Comparison of ENCODE assay signal across 9 cellular contexts in the genomic region with DNA sequence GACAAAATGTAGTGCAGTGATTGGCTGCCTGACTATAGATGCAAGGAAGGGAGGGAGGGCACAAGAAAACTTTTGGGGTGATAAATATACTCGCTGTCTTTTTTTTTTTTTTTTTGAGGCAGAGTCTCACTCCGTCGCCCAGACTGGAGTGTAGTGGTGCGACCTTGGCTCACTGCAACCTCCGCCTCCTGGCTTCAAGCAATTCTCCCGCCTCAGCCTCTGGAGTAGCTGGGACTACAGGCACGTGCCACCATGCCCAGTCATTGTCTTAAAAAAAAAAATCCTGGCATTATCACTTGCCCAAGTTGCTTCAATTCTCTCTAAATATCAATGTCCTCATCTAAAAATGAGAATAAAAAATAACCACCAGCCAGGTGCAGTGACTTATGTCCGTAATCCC. TPM values are rescaled to one million over a fixed set of nuclear protein-coding genes. Genes with fewer than 3 reads are reported as not detected.
"Had no signal": no experiment of that assay in that cellular context is flagged by ENCODE, and none has a peak within 500 bp of the region (broad histone marks: within the 10 kb centered on the region; RNA-seq: fewer than 3 reads in every experiment).

No MANE protein-coding gene starts in this region.

- H3K36me3 Mint-ChIP-seq: IgD-negative memory B cell had no signal

- ATAC-seq: HepG2 had no signal

- H3K27ac Mint-ChIP-seq: IgD-negative memory B cell had no signal

- DNase-seq: IMR-90, KBM-7, KG1 had no signal

- H3K27ac ChIP-seq: HL-60 had no signal

- FAIRE-seq: HepG2, HTR-8/SVneo had no signal

RNA-seq across cellular contexts. Expression of a gene that starts 7.6 kb away (rescaled TPM):
- total RNA-seq: HT-29, HT1080 had no signal
- polyA plus RNA-seq: IgD-negative memory B cell had no signal
